In the genomic region with DNA sequence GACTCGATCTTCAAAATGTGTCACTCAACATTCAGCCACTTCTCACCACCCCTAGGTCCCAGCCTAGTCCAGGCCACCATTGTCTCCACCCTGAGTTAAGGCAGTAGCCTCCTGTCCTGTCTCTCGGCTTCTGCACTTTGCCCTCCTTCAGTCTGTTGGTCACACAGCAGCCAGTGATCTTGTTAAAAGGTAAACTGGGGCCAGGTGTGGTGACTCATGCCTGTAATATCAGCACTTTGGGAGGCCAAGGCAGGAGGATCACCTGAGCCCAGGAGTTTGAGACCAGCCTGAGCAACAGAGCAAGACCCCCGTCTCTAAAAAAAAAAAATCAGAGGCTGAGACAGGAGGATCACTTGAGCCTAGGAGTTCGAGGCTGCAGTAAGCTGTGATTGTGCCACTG, we compare ENCODE assay signal across 24 cellular contexts.
"Had no signal": no experiment of that assay in that cellular context is flagged by ENCODE, and none has a peak within 500 bp of the region (broad histone marks: within the 10 kb centered on the region; RNA-seq: fewer than 3 reads in every experiment).

No MANE protein-coding gene starts in this region.

- H3K27me3 ChIP-seq: brain microvascular endothelial cell, cardiac muscle cell, MG63, SJSA1 had no signal

- DNase-seq: activated CD4-positive, alpha-beta memory T cell treated with anti-CD3 and anti-CD28 coated beads for 36 hours; activated CD4-positive, alpha-beta T cell treated with anti-CD3 and anti-CD28 coated beads, Interleukin-2, amount 10 ng/mL, durations not matched to agents 7 days and 5 days; activated CD4-positive, CD25-positive, alpha-beta regulatory T cell treated with anti-CD3 and anti-CD28 coated beads, Interleukin-2, amount 50 U/mL, for 72 hours; activated CD8-positive, alpha-beta memory T cell treated with anti-CD3 and anti-CD28 coated beads for 24 hours; activated gamma-delta T cell treated with Interleukin-2 at 50 U/mL for 16 hours; activated naive CD4-positive, alpha-beta T cell treated with anti-CD3 and anti-CD28 coated beads, Interleukin-2, amount 10 ng/mL, durations not matched to agents 7 days and 5 days; activated naive CD8-positive, alpha-beta T cell treated with anti-CD3 and anti-CD28 coated beads for 36 hours; activated T-cell treated with anti-CD3 and anti-CD28 coated beads, Interleukin-2, amount 50 U/mL, for 72 hours; brain microvascular endothelial cell; MG63; MV-4-11; NCI-H1092 treated with DMSO at 0.1 percent for 48 hours; NCI-H1417 treated with DMSO at 0.1 percent for 48 hours; NCI-H1694; NCI-H2029 treated with DMSO at 0.1 percent for 48 hours; NCI-H345; NCI-H510A; SHP77; SW 1271 had no signal

- H3K27ac ChIP-seq: brain microvascular endothelial cell, cardiac muscle cell, SJSA1 had no signal

- H3K4me3 Mint-ChIP-seq: activated CD4-positive, alpha-beta memory T cell treated with anti-CD3 and anti-CD28 coated beads for 36 hours; activated CD4-positive, alpha-beta T cell treated with anti-CD3 and anti-CD28 coated beads, Interleukin-2, amount 10 ng/mL, durations not matched to agents 7 days and 5 days; activated naive CD4-positive, alpha-beta T cell treated with anti-CD3 and anti-CD28 coated beads, Interleukin-2, amount 10 ng/mL, durations not matched to agents 7 days and 5 days; activated naive CD8-positive, alpha-beta T cell treated with anti-CD3 and anti-CD28 coated beads for 36 hours; activated T-cell treated with anti-CD3 and anti-CD28 coated beads, Interleukin-2, amount 50 U/mL, for 72 hours; WTC11 had no signal

- H3K4me3 ChIP-seq: cardiac muscle cell, MG63, SJSA1 had no signal

- H3K27me3 Mint-ChIP-seq: activated CD4-positive, alpha-beta memory T cell treated with anti-CD3 and anti-CD28 coated beads for 36 hours; activated CD4-positive, alpha-beta T cell treated with anti-CD3 and anti-CD28 coated beads, Interleukin-2, amount 10 ng/mL, durations not matched to agents 7 days and 5 days; activated naive CD4-positive, alpha-beta T cell treated with anti-CD3 and anti-CD28 coated beads, Interleukin-2, amount 10 ng/mL, durations not matched to agents 7 days and 5 days; activated naive CD8-positive, alpha-beta T cell treated with anti-CD3 and anti-CD28 coated beads for 36 hours had no signal

- H3K27ac Mint-ChIP-seq: activated CD4-positive, alpha-beta memory T cell treated with anti-CD3 and anti-CD28 coated beads for 36 hours; activated CD4-positive, alpha-beta T cell treated with anti-CD3 and anti-CD28 coated beads, Interleukin-2, amount 10 ng/mL, durations not matched to agents 7 days and 5 days; activated naive CD4-positive, alpha-beta T cell treated with anti-CD3 and anti-CD28 coated beads, Interleukin-2, amount 10 ng/mL, durations not matched to agents 7 days and 5 days; activated naive CD8-positive, alpha-beta T cell treated with anti-CD3 and anti-CD28 coated beads for 36 hours; activated T-helper 2 cell treated with anti-CD3 and anti-CD28 coated beads, Interferon-gamma antibody, Interleukin-2, Interleukin-4, amounts not matched to agents 10 μg/mL and 5 μg/mL and 100 μg/mL, durations not matched to agents 14 hours and 24 hours and 36 hours; WTC11 had no signal

- H3K9me3 Mint-ChIP-seq: activated CD4-positive, alpha-beta memory T cell treated with anti-CD3 and anti-CD28 coated beads for 36 hours; activated CD4-positive, alpha-beta T cell treated with anti-CD3 and anti-CD28 coated beads, Interleukin-2, amount 10 ng/mL, durations not matched to agents 7 days and 5 days; activated naive CD4-positive, alpha-beta T cell treated with anti-CD3 and anti-CD28 coated beads, Interleukin-2, amount 10 ng/mL, durations not matched to agents 7 days and 5 days; activated naive CD8-positive, alpha-beta T cell treated with anti-CD3 and anti-CD28 coated beads for 36 hours; activated T-cell treated with anti-CD3 and anti-CD28 coated beads, Interleukin-2, amount 50 U/mL, for 72 hours; activated T-helper 2 cell treated with anti-CD3 and anti-CD28 coated beads, Interferon-gamma antibody, Interleukin-2, Interleukin-4, amounts not matched to agents 10 μg/mL and 5 μg/mL and 100 μg/mL, durations not matched to agents 14 hours and 24 hours and 36 hours; WTC11 had no signal

- H3K4me1 Mint-ChIP-seq: activated CD4-positive, alpha-beta T cell treated with anti-CD3 and anti-CD28 coated beads, Interleukin-2, amount 10 ng/mL, durations not matched to agents 7 days and 5 days; activated naive CD4-positive, alpha-beta T cell treated with anti-CD3 and anti-CD28 coated beads, Interleukin-2, amount 10 ng/mL, durations not matched to agents 7 days and 5 days; activated naive CD8-positive, alpha-beta T cell treated with anti-CD3 and anti-CD28 coated beads for 36 hours; WTC11 had no signal

- H3K9me3 ChIP-seq: MG63, SJSA1 had no signal

- H3K36me3 ChIP-seq: MG63 had no signal

- H3K4me1 ChIP-seq: SJSA1 had no signal

- ATAC-seq: activated T-cell treated with anti-CD3 and anti-CD28 coated beads, Interleukin-2, amount 50 U/mL, for 72 hours; SK-N-SH treated with all-trans-retinoic acid at 6 μM for 48 hours; WTC11 had no signal
